ENCODE assay signal across 8 cellular contexts in genomic region chr14:60151715-60152114, GRCh38. TPM values are rescaled to one million over a fixed set of nuclear protein-coding genes. Genes with fewer than 3 reads are reported as not detected.
DNase-seq lines count a peak whose midpoint lies in the region; ATAC-seq and TF ChIP-seq lines count a peak whose summit lies in the region.

No MANE protein-coding gene starts in this region.

- no peak overlapping the region for H3K9ac ChIP-seq in fibroblast of lung (ENCODE audit: insufficient read depth, low read length)

- TF ChIP-seq POLR2A in tibial nerve (IDR thresholded peaks at IDR 0.05), result peak in 1 of 2 donors; percentile 17

- no peak overlapping the region for H3K4me3 Mint-ChIP-seq in activated T-cell treated with anti-CD3 and anti-CD28 coated beads, Interleukin-2, amount 50 U/mL, for 4 hours
- no peak overlapping the region for H3K4me3 Mint-ChIP-seq in Caco-2 (ENCODE audit: unreplicated experiment)

- intact Hi-C loops in Caco-2 (cut with micrococcal nuclease; ENCODE audit: unreplicated experiment), result no loop called here

- ATAC-seq in GM18520 (IDR thresholded peaks at IDR 0.05; ENCODE audit: unreplicated experiment) (peak; percentile 81), HG03135 (IDR thresholded peaks at IDR 0.05; ENCODE audit: unreplicated experiment) (peak; percentile 86)
- peak; percentile 98 to 99 for ATAC-seq in activated T-cell treated with anti-CD3 and anti-CD28 coated beads, Interleukin-2, amount 50 U/mL, for 4 hours

- H3K27me3 ChIP-seq in fibroblast of lung (ENCODE audit: control insufficient read depth, insufficient read depth, low read length), result no peaks in the 10 kb centered on the region
- H3K27me3 ChIP-seq in tibial nerve, result no peaks in the 10 kb centered on the region
- no peaks in the 10 kb centered on the region for H3K27me3 ChIP-seq in Caco-2 (replicated peaks; ENCODE audit: control insufficient read depth, insufficient read depth, low read length)

- CTCF ChIA-PET in Caco-2 (lab: Charles Lee), result no interaction called here

- H3K27ac Mint-ChIP-seq in Caco-2 (ENCODE audit: unreplicated experiment), result no peak overlapping the region

- WGBS in tibial nerve, 2 donors, result 27 to 45% methylated on average over 3 of the region's 3 CpGs

- H3K79me2 ChIP-seq in fibroblast of lung (ENCODE audit: control insufficient read depth, insufficient read depth, low read length), result no peaks in the 10 kb centered on the region

- H3K4me2 ChIP-seq in fibroblast of lung (ENCODE audit: extremely low read depth, insufficient read depth, low read length), result peak overlapping the region; percentile 38

- H3K27ac ChIP-seq in fibroblast of lung (ENCODE audit: insufficient read depth, low read length) (peak overlapping the region; percentile 63), tibial nerve (peak overlapping the region in 3 of 4 donors; percentile 65 to 66 (median 66))

- no TSS peak for BruUV-seq in Caco-2 (replicated peaks; lab: Mats Ljungman, UMichigan)

- H3K4me1 Mint-ChIP-seq in activated T-cell treated with anti-CD3 and anti-CD28 coated beads, Interleukin-2, amount 50 U/mL, for 4 hours (ENCODE audit: low read depth), result peaks cover 49% of the 10 kb centered on the region
- H3K4me1 Mint-ChIP-seq in Caco-2 (ENCODE audit: low read depth, unreplicated experiment), result peaks cover 16% of the 10 kb centered on the region

- POLR2A ChIA-PET in Caco-2 (lab: Charles Lee), result no interaction called here

- no peaks in the 10 kb centered on the region for H4K20me1 ChIP-seq in fibroblast of lung (ENCODE audit: control insufficient read depth, extremely low read depth, insufficient read depth, low read length)

- no peaks in the 10 kb centered on the region for H3K9me3 ChIP-seq in fibroblast of lung (ENCODE audit: control insufficient read depth, insufficient read depth, low read depth, low read length)
- no peaks in the 10 kb centered on the region for H3K9me3 ChIP-seq in tibial nerve
- no peaks in the 10 kb centered on the region for H3K9me3 ChIP-seq in Caco-2

- DNase-seq in activated T-cell treated with anti-CD3 and anti-CD28 coated beads, Interleukin-2, amount 50 U/mL, for 4 hours, result peak; percentile 63
- DNase-seq in fibroblast of lung (ENCODE audit: low read depth in 2 of 2) (peak; percentile 77 to 80), pons (ENCODE audit: low spot score) (peak; percentile 75), tibial nerve (ENCODE audit: low spot score in 2 of 2) (peak; percentile 55 to 64), Caco-2 (no peak)

- TF ChIP-seq CTCF in fibroblast of lung (conservative IDR thresholded peaks at IDR 0.05 in 1 of 2, IDR thresholded peaks at IDR 0.05 in 1 of 2; ENCODE audit: low read depth in 1 of 2, low read length in 2 of 2) (no peak), tibial nerve (IDR thresholded peaks at IDR 0.05) (no peak), Caco-2 (IDR thresholded peaks at IDR 0.05; ENCODE audit: insufficient read depth in 1 of 2, low read depth in 1 of 2, low read length in 1 of 2, severe bottlenecking in 1 of 2, unreplicated experiment in 1 of 2) (no peak)

- peaks cover 31% of the 10 kb centered on the region for H3K36me3 Mint-ChIP-seq in activated T-cell treated with anti-CD3 and anti-CD28 coated beads, Interleukin-2, amount 50 U/mL, for 4 hours (ENCODE audit: insufficient read depth)
- H3K36me3 Mint-ChIP-seq in Caco-2 (ENCODE audit: insufficient read depth, unreplicated experiment), result peaks cover 18% of the 10 kb centered on the region

- no peaks in the 10 kb centered on the region for H3K27me3 Mint-ChIP-seq in activated T-cell treated with anti-CD3 and anti-CD28 coated beads, Interleukin-2, amount 50 U/mL, for 4 hours (ENCODE audit: low read depth)
- no peaks in the 10 kb centered on the region for H3K27me3 Mint-ChIP-seq in Caco-2 (ENCODE audit: insufficient read depth, unreplicated experiment)

- H3K36me3 ChIP-seq in fibroblast of lung (ENCODE audit: control insufficient read depth, insufficient read depth, low read length), result peaks cover 6% of the 10 kb centered on the region
- peaks cover 0 to 68% (median 0%) of the 10 kb centered on the region in 3 donors for H3K36me3 ChIP-seq in tibial nerve
- H3K36me3 ChIP-seq in Caco-2 (ENCODE audit: control insufficient read depth, insufficient read depth, low read length), result peaks cover 2% of the 10 kb centered on the region; the same call in 1 of the 2 replicates

- TF ChIP-seq EP300 in tibial nerve (IDR thresholded peaks at IDR 0.05), result peak; percentile 13 to 79

- peaks cover 11% of the 10 kb centered on the region for H3K4me1 ChIP-seq in fibroblast of lung (ENCODE audit: control insufficient read depth, extremely low read depth, insufficient read depth, low read length)
- H3K4me1 ChIP-seq in tibial nerve, result peaks cover 0 to 34% (median 11%) of the 10 kb centered on the region in 4 donors
- H3K4me1 ChIP-seq in Caco-2, result peaks cover 6% of the 10 kb centered on the region; the same call in 1 of the 2 replicates

- no peak overlapping the region for H3K4me3 ChIP-seq in fibroblast of lung (replicated peaks in 1 of 4; ENCODE audit: control extremely low read depth in 1 of 4, insufficient read depth in 1 of 4, low read depth in 3 of 4, low read length in 4 of 4)
- no peak overlapping the region for H3K4me3 ChIP-seq in tibial nerve
- no peak overlapping the region for H3K4me3 ChIP-seq in Caco-2 (ENCODE audit: low read depth, low read length)

- H2AFZ ChIP-seq in fibroblast of lung (ENCODE audit: low read length), result no peak overlapping the region

- no peaks in the 10 kb centered on the region for H3K9me3 Mint-ChIP-seq in activated T-cell treated with anti-CD3 and anti-CD28 coated beads, Interleukin-2, amount 50 U/mL, for 4 hours
- H3K9me3 Mint-ChIP-seq in Caco-2 (ENCODE audit: unreplicated experiment), result no peaks in the 10 kb centered on the region

TF ChIP-seq in PFSK-1, 5 proteins besides CTCF, POLR2A, EP300 and RAD21:
- peak; percentile 86 for TF ChIP-seq FOXP2 (optimal IDR thresholded peaks at IDR 0.05; ENCODE audit: borderline replicate concordance, extremely low read depth, extremely low read length, insufficient read depth)
- no peak for TF ChIP-seq REST (IDR thresholded peaks at IDR 0.05; ENCODE audit: insufficient read depth in 1 of 2, low read depth in 2 of 2, low read length in 2 of 2)

RNA-seq across cellular contexts. Expression of gene DHRS7, which starts 13.5 kb away (rescaled TPM):
- polyA plus RNA-seq in PFSK-1 (2012; ENCODE audit: insufficient read length, low read depth), result 15.6 TPM
- total RNA-seq in activated T-cell treated with anti-CD3 and anti-CD28 coated beads, Interleukin-2, amount 50 U/mL, for 4 hours, result 10 to 100 TPM; 30.1 to 41.7 (median 35.2) TPM
- total RNA-seq in fibroblast of lung (152 and 170 TPM in 2 replicates), tibial nerve (100 to 1,000 TPM in 1 of 4 donors, 10 to 100 TPM in 3; 77.1 to 126 (median 85.6) TPM), Caco-2 (2022) (61.6 and 65.6 TPM in 2 replicates)
- 61.0 and 71.8 TPM in 2 replicates for polyA plus RNA-seq in fibroblast of lung
- polyA plus RNA-seq in fibroblast of lung (2012), result 61.1 and 85.9 TPM in 2 replicates
- polyA minus RNA-seq in fibroblast of lung (ENCODE audit: low replicate concordance), result 9.4 and 14.5 TPM in 2 replicates

RNA-seq across cellular contexts. Expression of gene PCNX4, which starts 60.0 kb away (rescaled TPM):
- polyA plus RNA-seq in PFSK-1 (2012; ENCODE audit: insufficient read length, low read depth), result 14.0 TPM
- 10 to 100 TPM; 43.3 to 45.5 (median 44.1) TPM for total RNA-seq in activated T-cell treated with anti-CD3 and anti-CD28 coated beads, Interleukin-2, amount 50 U/mL, for 4 hours
- total RNA-seq in fibroblast of lung (69.9 and 95.0 TPM in 2 replicates), tibial nerve (10 to 100 TPM; 52.2 to 74.7 (median 62.9) TPM), Caco-2 (2022) (69.4 and 72.7 TPM in 2 replicates)
- 52.1 and 57.8 TPM in 2 replicates for polyA plus RNA-seq in fibroblast of lung
- polyA plus RNA-seq in fibroblast of lung (2012), result 37.1 and 41.3 TPM in 2 replicates
- 143 and 180 TPM in 2 replicates for polyA minus RNA-seq in fibroblast of lung (ENCODE audit: low replicate concordance)

Comparison
In these comparisons a context has a peak if more than half of its experiments do, and no peak if none do; other contexts are left out.
1. DNase-seq: peak in activated T-cell treated with anti-CD3 and anti-CD28 coated beads, Interleukin-2, amount 50 U/mL, for 4 hours (single experiment), fibroblast of lung (2 of 2), pons (single experiment) and tibial nerve (2 of 2); none in Caco-2 (0 of 2).
2. Peak in every context shown above with its lines, with median percentiles within 50 percentile points of each other: ATAC-seq.